23 cellular contexts compared by ENCODE assay signal in the genomic region with DNA sequence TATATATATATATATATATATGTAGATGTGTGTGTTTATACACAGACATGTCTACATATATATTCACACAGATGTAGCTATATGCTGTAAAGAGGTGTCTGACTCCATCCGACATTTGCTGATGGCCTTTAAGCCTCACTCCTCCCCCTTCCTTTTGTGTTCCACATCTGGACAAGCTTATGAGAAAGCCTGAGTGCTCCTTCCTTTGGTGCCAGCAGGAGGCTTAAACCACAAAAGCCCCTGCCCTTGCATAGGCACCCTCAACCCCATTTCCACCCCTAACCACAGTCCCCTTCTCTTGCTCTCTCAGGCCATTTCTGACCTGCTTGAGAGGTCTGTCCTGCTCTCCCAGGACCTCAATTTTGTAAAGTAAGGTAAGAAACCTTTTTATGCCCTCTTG.
"Had no signal": no experiment of that assay in that cellular context is flagged by ENCODE, and none has a peak within 500 bp of the region (broad histone marks: within the 10 kb centered on the region; RNA-seq: fewer than 3 reads in every experiment).

No MANE protein-coding gene starts in this region.

- H3K4me1 ChIP-seq: heart left ventricle, lower lobe of right lung, transverse colon, vagina had no signal

- ATAC-seq: activated naive CD8-positive, alpha-beta T cell treated with anti-CD3 and anti-CD28 coated beads, Interleukin-2, amount 50 U/mL, for 24 hours; heart left ventricle; lower lobe of right lung; mucosa of descending colon; sciatic nerve; stimulated activated memory B cell treated with anti-CD40 and anti-IgM and Interleukin-4, amounts not matched to agents 10 μg/mL and 1 μg/mL and 100 μg/mL, for 72 hours had no signal

- H3K4me3 Mint-ChIP-seq: activated CD4-positive, alpha-beta memory T cell treated with anti-CD3 and anti-CD28 coated beads, Interleukin-2, amount 10 ng/mL, durations not matched to agents 7 days and 5 days; activated CD4-positive, alpha-beta T cell treated with anti-CD3 and anti-CD28 coated beads, Interleukin-2, amount 10 ng/mL, durations not matched to agents 24 days and 14 days; activated naive CD8-positive, alpha-beta T cell treated with anti-CD3 and anti-CD28 coated beads, Interleukin-2, amount 50 U/mL, for 24 hours; activated T-helper 1 cell treated with anti-CD3 and anti-CD28 coated beads, Interleukin-12 subunit alpha, Interleukin-12 subunit beta, Interleukin-2, Interleukin-4 antibody, amounts not matched to agents 30 ng/mL and 10 ng/mL and 1 ng/mL, durations not matched to agents 14 hours and 24 hours and 36 hours; endodermal cell; nephron progenitor cell; stimulated activated memory B cell treated with anti-CD40 and anti-IgM and Interleukin-4, amounts not matched to agents 10 μg/mL and 1 μg/mL and 100 μg/mL, for 72 hours had no signal

- DNase-seq: activated CD4-positive, alpha-beta memory T cell treated with anti-CD3 and anti-CD28 coated beads, Interleukin-2, amount 10 ng/mL, durations not matched to agents 7 days and 5 days; activated CD4-positive, alpha-beta T cell treated with anti-CD3 and anti-CD28 coated beads, Interleukin-2, amount 10 ng/mL, durations not matched to agents 24 days and 14 days; activated gamma-delta T cell; activated naive CD4-positive, alpha-beta T cell treated with anti-CD3 and anti-CD28 coated beads, Interleukin-2, amount 50 U/mL, for 16 hours; activated naive CD8-positive, alpha-beta T cell treated with anti-CD3 and anti-CD28 coated beads, Interleukin-2, amount 50 U/mL, for 24 hours; cerebellar nuclear complex; cortex of kidney; endodermal cell; heart left ventricle; kidney; lower lobe of right lung; mesendoderm; mucosa of descending colon; nephron progenitor cell; occipital lobe; small intestine; stimulated activated CD4-positive, alpha-beta T cell treated with anti-CD3 and anti-CD28 coated beads, Interleukin-15, amount 100 ng/mL, for 24 hours; T1000; transverse colon had no signal

- H3K9me3 Mint-ChIP-seq: activated CD4-positive, alpha-beta memory T cell treated with anti-CD3 and anti-CD28 coated beads, Interleukin-2, amount 10 ng/mL, durations not matched to agents 7 days and 5 days; activated naive CD8-positive, alpha-beta T cell treated with anti-CD3 and anti-CD28 coated beads, Interleukin-2, amount 50 U/mL, for 24 hours; activated T-helper 1 cell treated with anti-CD3 and anti-CD28 coated beads, Interleukin-12 subunit alpha, Interleukin-12 subunit beta, Interleukin-2, Interleukin-4 antibody, amounts not matched to agents 30 ng/mL and 10 ng/mL and 1 ng/mL, durations not matched to agents 14 hours and 24 hours and 36 hours had no signal

- H3K27me3 ChIP-seq: heart left ventricle, transverse colon, vagina had no signal

- H3K36me3 ChIP-seq: heart left ventricle, lower lobe of right lung, transverse colon, vagina had no signal

- H3K27me3 Mint-ChIP-seq: activated naive CD8-positive, alpha-beta T cell treated with anti-CD3 and anti-CD28 coated beads, Interleukin-2, amount 50 U/mL, for 24 hours had no signal

- H3K36me3 Mint-ChIP-seq: stimulated activated memory B cell treated with anti-CD40 and anti-IgM and Interleukin-4, amounts not matched to agents 10 μg/mL and 1 μg/mL and 100 μg/mL, for 72 hours had no signal

- H3K27ac Mint-ChIP-seq: activated CD4-positive, alpha-beta memory T cell treated with anti-CD3 and anti-CD28 coated beads, Interleukin-2, amount 10 ng/mL, durations not matched to agents 7 days and 5 days; activated CD4-positive, alpha-beta T cell treated with anti-CD3 and anti-CD28 coated beads, Interleukin-2, amount 10 ng/mL, durations not matched to agents 24 days and 14 days; activated naive CD8-positive, alpha-beta T cell treated with anti-CD3 and anti-CD28 coated beads, Interleukin-2, amount 50 U/mL, for 24 hours; activated T-helper 1 cell treated with anti-CD3 and anti-CD28 coated beads, Interleukin-12 subunit alpha, Interleukin-12 subunit beta, Interleukin-2, Interleukin-4 antibody, amounts not matched to agents 30 ng/mL and 10 ng/mL and 1 ng/mL, durations not matched to agents 14 hours and 24 hours and 36 hours; endodermal cell; nephron progenitor cell; stimulated activated memory B cell treated with anti-CD40 and anti-IgM and Interleukin-4, amounts not matched to agents 10 μg/mL and 1 μg/mL and 100 μg/mL, for 72 hours had no signal

- H3K9me3 ChIP-seq: lower lobe of right lung, mucosa of descending colon, transverse colon, vagina had no signal

- H3K4me3 ChIP-seq: heart left ventricle, lower lobe of right lung, mucosa of descending colon, transverse colon, vagina had no signal

- H3K27ac ChIP-seq: heart left ventricle, lower lobe of right lung, transverse colon, vagina had no signal
